ENCODE assay signal across 16 cellular contexts in genomic region chr5:115627295-115627825, GRCh38. TPM values are rescaled to one million over a fixed set of nuclear protein-coding genes. Genes with fewer than 3 reads are reported as not detected.
DNase-seq lines count a peak whose midpoint lies in the region; ATAC-seq and TF ChIP-seq lines count a peak whose summit lies in the region.
"Had no signal": no experiment of that assay in that cellular context is flagged by ENCODE, and none has a peak within 500 bp of the region (broad histone marks: within the 10 kb centered on the region; RNA-seq: fewer than 3 reads in every experiment).

No MANE protein-coding gene starts in this region.

- H3K27ac ChIP-seq in SU-DHL-6 (ENCODE audit: low read depth, low read length): no peak overlapping the region

- intact Hi-C loops in lower leg skin (cut with DNase I; ENCODE audit: low total_unique reads): no loop called here

- peaks cover 3% of the 10 kb centered on the region for H3K27me3 Mint-ChIP-seq in nephron (ENCODE audit: low read depth)
- no peaks in the 10 kb centered on the region for H3K27me3 Mint-ChIP-seq in effector memory CD8-positive, alpha-beta T cell
- H3K27me3 Mint-ChIP-seq: T-helper 17 cell had no signal

- TF ChIP-seq POLR2A in lower leg skin (IDR thresholded peaks at IDR 0.05): no peak

- ATAC-seq in effector memory CD8-positive, alpha-beta T cell (replicated peaks): no peak
- ATAC-seq: T-helper 17 cell had no signal

- H3K4me2 ChIP-seq in SU-DHL-6 (ENCODE audit: low read depth, low read length, poor library complexity, severe bottlenecking): peak overlapping the region; percentile 84

- H3F3A ChIP-seq in SU-DHL-6 (ENCODE audit: insufficient read depth): no peaks in the 10 kb centered on the region; the same call in 1 of the 2 replicates

- H3K79me2 ChIP-seq in SU-DHL-6 (ENCODE audit: insufficient read depth, low read length): peaks cover 40% of the 10 kb centered on the region

- peak overlapping the region in 2 of 3 experiments; percentile 25 to 43 for H3K27ac Mint-ChIP-seq in nephron
- no peak overlapping the region for H3K27ac Mint-ChIP-seq in effector memory CD8-positive, alpha-beta T cell
- H3K27ac Mint-ChIP-seq: T-helper 17 cell had no signal

- 84 to 91% methylated on average over 4 of the region's 4 CpGs for WGBS in lower leg skin, 2 donors

- H3K9ac ChIP-seq in SU-DHL-6 (ENCODE audit: low read length): 0 out of 2 replicates have a peak overlapping the region, but pooled peaks have one; percentile 86

- H3K9me3 ChIP-seq in SU-DHL-6 (ENCODE audit: insufficient read depth, low read length): no peaks in the 10 kb centered on the region
- H3K9me3 ChIP-seq: adrenal gland had no signal

- H3K4me3 ChIP-seq in SU-DHL-6 (ENCODE audit: insufficient read depth, low read length, poor library complexity, severe bottlenecking): peak overlapping the region; percentile 94
- H3K4me3 ChIP-seq in lower leg skin (ENCODE audit: low read depth, poor library complexity, severe bottlenecking): no peak overlapping the region

- H3K4me3 Mint-ChIP-seq in nephron: peak overlapping the region; percentile 58 to 73 (median 64)
- H3K4me3 Mint-ChIP-seq in effector memory CD8-positive, alpha-beta T cell: no peak overlapping the region
- H3K4me3 Mint-ChIP-seq: T-helper 17 cell had no signal

- no peaks in the 10 kb centered on the region for H3K9me2 ChIP-seq in SU-DHL-6 (replicated peaks; ENCODE audit: insufficient read depth, low read length)

- peaks cover 12% of the 10 kb centered on the region for H3K4me1 Mint-ChIP-seq in nephron
- peaks cover 7 to 12% of the 10 kb centered on the region in 2 donors for H3K4me1 Mint-ChIP-seq in effector memory CD8-positive, alpha-beta T cell (ENCODE audit: low read depth in 2 of 2)

- H3K36me3 Mint-ChIP-seq in nephron (ENCODE audit: low read depth): peaks cover 5% of the 10 kb centered on the region
- peaks cover 11% of the 10 kb centered on the region for H3K36me3 Mint-ChIP-seq in effector memory CD8-positive, alpha-beta T cell (ENCODE audit: insufficient read depth)

- H3K27me3 ChIP-seq in SU-DHL-6 (ENCODE audit: low read length): no peaks in the 10 kb centered on the region
- H3K27me3 ChIP-seq: adrenal gland had no signal

- H3K9me3 Mint-ChIP-seq in nephron: no peaks in the 10 kb centered on the region
- H3K9me3 Mint-ChIP-seq in effector memory CD8-positive, alpha-beta T cell: no peaks in the 10 kb centered on the region

- peak overlapping the region; percentile 71 for H2AFZ ChIP-seq in SU-DHL-6 (ENCODE audit: low read depth, low read length, severe bottlenecking)

- TF ChIP-seq CTCF in SU-DHL-6 (IDR thresholded peaks at IDR 0.05; ENCODE audit: insufficient read depth, low read length, poor library complexity, severe bottlenecking): no peak
- no peak for TF ChIP-seq CTCF in nephron (IDR thresholded peaks at IDR 0.05; ENCODE audit: unreplicated experiment in 3 of 3)
- TF ChIP-seq CTCF in lower leg skin (IDR thresholded peaks at IDR 0.05): no peak

- peaks cover 8% of the 10 kb centered on the region; the same call in 1 of the 2 replicates for H4K20me1 ChIP-seq in SU-DHL-6 (ENCODE audit: low read depth, low read length)

- DNase-seq in CD1c-positive myeloid dendritic cell (ENCODE audit: extremely low spot score) (peak; percentile 35), ELR (ENCODE audit: low read depth) (peak; percentile 24), T-helper 1 cell (no peak), lower leg skin (ENCODE audit: low spot score in 2 of 2) (no peak)
- no peak for DNase-seq in effector memory CD8-positive, alpha-beta T cell
- DNase-seq: activated CD4-positive, alpha-beta T cell treated with anti-CD3 and anti-CD28 coated beads for 48 hours; adrenal gland; GDM1; hypothalamus; IMR-90; NCI-H1105; NCI-H774; substantia nigra; T-helper 17 cell had no signal

- no peaks in the 10 kb centered on the region for H3K36me3 ChIP-seq in SU-DHL-6 (ENCODE audit: low read length)
- H3K36me3 ChIP-seq: adrenal gland had no signal

RNA-seq across cellular contexts. Expression of gene TMED7, which starts 1.5 kb away (rescaled TPM):
- 100 to 1,000 TPM in 1 of 4 donors, 10 to 100 TPM in 3; 33.5 to 112 (median 60.6) TPM for total RNA-seq in lower leg skin

RNA-seq across cellular contexts. Expression of gene TICAM2, which starts 25.1 kb away (rescaled TPM):
- total RNA-seq in lower leg skin: under 1 TPM in 2 of 4 donors, not detected in 2; 0.39 to 0.72 TPM

Comparison
In these comparisons a context has a peak if more than half of its experiments do, and no peak if none do; other contexts are left out.
1. DNase-seq: peak in CD1c-positive myeloid dendritic cell (single experiment) and ELR (single experiment); none in T-helper 1 cell (0 of 5), lower leg skin (0 of 2) and effector memory CD8-positive, alpha-beta T cell (0 of 3).
2. H3K27ac Mint-ChIP-seq: peak in nephron (2 of 3); none in effector memory CD8-positive, alpha-beta T cell (0 of 2).
3. H3K4me3 Mint-ChIP-seq: peak in nephron (3 of 3); none in effector memory CD8-positive, alpha-beta T cell (0 of 2).